ENCODE assay signal across 2 cellular contexts in genomic region chr10:8137272-8137680, GRCh38.
TF ChIP-seq lines count a peak whose summit lies in the region.

No MANE protein-coding gene starts in this region.

TF ChIP-seq in GM23338, 12 proteins besides CTCF, POLR2A, EP300 and RAD21 (continued from another document):
- TF ChIP-seq ZNF462 (CRISPR knock-in tag; IDR thresholded peaks at IDR 0.05): no peak
- no peak for TF ChIP-seq ZNF331 (CRISPR knock-in tag; IDR thresholded peaks at IDR 0.05; ENCODE audit: low read depth)
- no peak for TF ChIP-seq NANOG (IDR thresholded peaks at IDR 0.05; ENCODE audit: borderline replicate concordance)

TF ChIP-seq in WTC11, 78 proteins besides CTCF, POLR2A, EP300 and RAD21 (continued from another document):
- TF ChIP-seq FOXP4 (CRISPR knock-in tag; IDR thresholded peaks at IDR 0.05) (no peak), ZNF281 (CRISPR knock-in tag; IDR thresholded peaks at IDR 0.05) (no peak), ESRRA (CRISPR knock-in tag; IDR thresholded peaks at IDR 0.05; ENCODE audit: borderline replicate concordance) (no peak), GTF2I (CRISPR knock-in tag; conservative IDR thresholded peaks at IDR 0.05) (no peak), MAX (CRISPR knock-in tag; IDR thresholded peaks at IDR 0.05) (no peak), NFATC4 (CRISPR knock-in tag; IDR thresholded peaks at IDR 0.05) (no peak), ZNF219 (CRISPR knock-in tag; IDR thresholded peaks at IDR 0.05; ENCODE audit: borderline replicate concordance) (no peak), ZSCAN18 (CRISPR knock-in tag; IDR thresholded peaks at IDR 0.05) (no peak), ZNF532 (CRISPR knock-in tag; IDR thresholded peaks at IDR 0.05; ENCODE audit: borderline replicate concordance) (no peak), NR3C1 (CRISPR knock-in tag; conservative IDR thresholded peaks at IDR 0.05; ENCODE audit: low read depth) (no peak), PRDM15 (CRISPR knock-in tag; IDR thresholded peaks at IDR 0.05) (no peak), ZNF121 (CRISPR knock-in tag; IDR thresholded peaks at IDR 0.05) (no peak), JUN (CRISPR knock-in tag; IDR thresholded peaks at IDR 0.05) (no peak), JAZF1 (CRISPR knock-in tag; IDR thresholded peaks at IDR 0.05) (no peak), TP53 (CRISPR knock-in tag; IDR thresholded peaks at IDR 0.05) (no peak), AFF4 (CRISPR knock-in tag; IDR thresholded peaks at IDR 0.05; ENCODE audit: borderline replicate concordance) (no peak), CREM (CRISPR knock-in tag; IDR thresholded peaks at IDR 0.05) (no peak), USF1 (CRISPR knock-in tag; IDR thresholded peaks at IDR 0.05) (no peak), E2F4 (CRISPR knock-in tag; IDR thresholded peaks at IDR 0.05; ENCODE audit: borderline replicate concordance, low read depth) (no peak)
